ENCODE assay signal across 10 cellular contexts in the genomic region with DNA sequence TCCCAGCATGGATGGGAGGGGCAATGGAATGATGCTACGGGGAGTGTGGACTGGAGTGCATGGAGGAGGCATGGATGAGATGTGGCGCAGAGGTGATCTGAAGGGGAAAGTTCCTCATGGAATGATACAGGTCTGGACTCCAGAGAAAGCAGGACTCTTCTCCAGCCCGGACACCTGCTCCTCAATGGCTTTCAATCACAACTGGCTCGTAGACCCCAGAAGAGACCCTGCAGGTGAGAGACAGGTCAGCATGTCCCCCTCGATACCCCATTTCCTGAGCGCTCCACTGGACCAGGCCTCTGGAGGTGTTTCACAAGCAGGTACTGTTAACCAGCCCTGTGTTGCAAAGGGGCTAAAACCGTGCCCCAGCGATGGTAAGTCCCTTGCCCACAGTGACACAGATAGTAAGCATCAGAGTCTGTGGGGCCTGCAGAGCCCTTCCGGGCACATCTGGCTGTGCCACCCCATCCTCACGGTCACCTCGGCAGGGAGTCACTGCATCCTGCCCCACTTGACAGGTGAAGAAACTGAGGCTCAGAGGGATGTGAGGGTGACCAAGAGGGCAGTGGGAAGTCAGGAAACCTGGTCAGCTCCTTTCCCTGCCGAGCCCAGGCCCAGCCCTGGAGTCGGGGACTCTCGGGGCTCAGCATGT. TPM values are rescaled to one million over a fixed set of nuclear protein-coding genes. Genes with fewer than 3 reads are reported as not detected.
DNase-seq lines count a peak whose midpoint lies in the region; ATAC-seq and TF ChIP-seq lines count a peak whose summit lies in the region.
"Had no signal": no experiment of that assay in that cellular context is flagged by ENCODE, and none has a peak within 500 bp of the region (broad histone marks: within the 10 kb centered on the region; RNA-seq: fewer than 3 reads in every experiment).

No MANE protein-coding gene starts in this region.

- H3K4me2 ChIP-seq in Karpas-422 (ENCODE audit: low read depth, low read length, poor library complexity, severe bottlenecking) = no peak overlapping the region
- H3K4me2 ChIP-seq in mesenchymal stem cell (ENCODE audit: low read length, poor library complexity, severe bottlenecking) = no peak overlapping the region

- peak; percentile 12 for TF ChIP-seq CTCF in colonic mucosa (IDR thresholded peaks at IDR 0.05)

- no peaks in the 10 kb centered on the region for H3K27me3 Mint-ChIP-seq in activated CD4-positive, alpha-beta T cell treated with anti-CD3 and anti-CD28 coated beads, Interleukin-2, amount 10 ng/mL, durations not matched to agents 7 days and 5 days
- H3K27me3 Mint-ChIP-seq in stimulated activated memory B cell treated with anti-CD40 and anti-IgM and Interleukin-4, amounts not matched to agents 10 μg/mL and 1 μg/mL and 100 μg/mL, for 72 hours = no peaks in the 10 kb centered on the region

- H3K9me3 ChIP-seq in Karpas-422 (ENCODE audit: low read length) (no peaks in the 10 kb centered on the region), colonic mucosa (no peaks in the 10 kb centered on the region), mesenchymal stem cell (ENCODE audit: control insufficient read depth, low read length) (no peaks in the 10 kb centered on the region)
- H3K9me3 ChIP-seq: neutrophil had no signal

- no peaks in the 10 kb centered on the region for H3K36me3 ChIP-seq in Karpas-422 (ENCODE audit: insufficient read depth, low read length)
- peaks cover 14% of the 10 kb centered on the region for H3K36me3 ChIP-seq in colonic mucosa
- peaks cover 52 to 53% of the 10 kb centered on the region in 2 experiments for H3K36me3 ChIP-seq in mesenchymal stem cell (ENCODE audit: control insufficient read depth in 1 of 2, insufficient read depth in 2 of 2, low read depth in 1 of 2, low read length in 2 of 2)
- H3K36me3 ChIP-seq: neutrophil had no signal

- peaks cover 57% of the 10 kb centered on the region for H3K4me1 Mint-ChIP-seq in activated CD4-positive, alpha-beta T cell treated with anti-CD3 and anti-CD28 coated beads, Interleukin-2, amount 10 ng/mL, durations not matched to agents 7 days and 5 days
- H3K4me1 Mint-ChIP-seq in stimulated activated memory B cell treated with anti-CD40 and anti-IgM and Interleukin-4, amounts not matched to agents 10 μg/mL and 1 μg/mL and 100 μg/mL, for 72 hours = peaks cover 48% of the 10 kb centered on the region

- no peaks in the 10 kb centered on the region for H3K79me2 ChIP-seq in Karpas-422 (ENCODE audit: low read length)

- 0 out of 2 replicates have a peak overlapping the region, but pooled peaks have one; percentile 12 for H3K9ac ChIP-seq in Karpas-422 (ENCODE audit: low read length)
- H3K9ac ChIP-seq in colonic mucosa (ENCODE audit: low read depth in 2 of 2, low read length in 2 of 2) = no peak overlapping the region
- H3K9ac ChIP-seq in mesenchymal stem cell (ENCODE audit: low read length) = no peak overlapping the region

- 85% methylated on average over 14 of the region's 14 CpGs for WGBS in mesenchymal stem cell

- H3K4me1 ChIP-seq in Karpas-422 (ENCODE audit: low read length) (peaks cover 34% of the 10 kb centered on the region), colonic mucosa (no peaks in the 10 kb centered on the region), mesenchymal stem cell (ENCODE audit: control insufficient read depth, insufficient read depth, low read depth, low read length) (peaks cover 6% of the 10 kb centered on the region)

- H3K4ac ChIP-seq in mesenchymal stem cell (ENCODE audit: low read depth in 1 of 2, low read length in 2 of 2) = no peak overlapping the region

- H3K23ac ChIP-seq in mesenchymal stem cell (ENCODE audit: low read length in 2 of 2) = no peak overlapping the region

- no peak overlapping the region for H3K14ac ChIP-seq in mesenchymal stem cell (ENCODE audit: low read length in 2 of 2)

- POLR2A ChIA-PET in activated CD4-positive, alpha-beta T cell treated with anti-CD3 and anti-CD28 coated beads, Interleukin-2, amount 10 ng/mL, durations not matched to agents 7 days and 5 days (lab: Charles Lee) = interaction anchor here (1.2 kb wide), 1 partner anchor 36 kb away, joined by 3 read pairs; no protein-coding TSS in a partner anchor

- no peak for DNase-seq in activated CD4-positive, alpha-beta T cell treated with anti-CD3 and anti-CD28 coated beads, Interleukin-2, amount 10 ng/mL, durations not matched to agents 7 days and 5 days
- DNase-seq in activated CD4-positive, alpha-beta T cell treated with anti-CD3 and anti-CD28 coated beads for 4 hours = no peak
- DNase-seq in Karpas-422 (no peak), colonic mucosa (no peak), H4 (ENCODE audit: low spot score) (no peak), NCI-H187 (lab: John Stamatoyannopoulos, UW) (no peak), mesenchymal stem cell (no peak)
- DNase-seq: NCI-H187 treated with DMSO at 0.1 percent for 48 hours had no signal

- H3K4me3 Mint-ChIP-seq in activated CD4-positive, alpha-beta T cell treated with anti-CD3 and anti-CD28 coated beads, Interleukin-2, amount 10 ng/mL, durations not matched to agents 7 days and 5 days = peak overlapping the region; percentile 11
- no peak overlapping the region for H3K4me3 Mint-ChIP-seq in stimulated activated memory B cell treated with anti-CD40 and anti-IgM and Interleukin-4, amounts not matched to agents 10 μg/mL and 1 μg/mL and 100 μg/mL, for 72 hours

- H3K18ac ChIP-seq in mesenchymal stem cell (ENCODE audit: low read depth in 1 of 2, low read length in 2 of 2) = no peak overlapping the region

- no peak overlapping the region for H2AFZ ChIP-seq in Karpas-422 (ENCODE audit: low read length)
- no peak overlapping the region for H2AFZ ChIP-seq in mesenchymal stem cell (ENCODE audit: low read depth, low read length)

- H2BK5ac ChIP-seq in mesenchymal stem cell (ENCODE audit: low read depth, low read length, poor library complexity, severe bottlenecking) = no peak overlapping the region

- no peaks in the 10 kb centered on the region for H3K9me3 Mint-ChIP-seq in activated CD4-positive, alpha-beta T cell treated with anti-CD3 and anti-CD28 coated beads, Interleukin-2, amount 10 ng/mL, durations not matched to agents 7 days and 5 days
- H3K9me3 Mint-ChIP-seq in stimulated activated memory B cell treated with anti-CD40 and anti-IgM and Interleukin-4, amounts not matched to agents 10 μg/mL and 1 μg/mL and 100 μg/mL, for 72 hours = no peaks in the 10 kb centered on the region

- H3K79me1 ChIP-seq in mesenchymal stem cell (replicated peaks; ENCODE audit: low read length, poor library complexity, severe bottlenecking) = peaks cover 4% of the 10 kb centered on the region

- H2AK5ac ChIP-seq in mesenchymal stem cell (ENCODE audit: low read length, severe bottlenecking) = no peak overlapping the region

- intact Hi-C loops in colonic mucosa (cut with DNase I) = no loop called here

- CTCF ChIA-PET in activated CD4-positive, alpha-beta T cell treated with anti-CD3 and anti-CD28 coated beads, Interleukin-2, amount 10 ng/mL, durations not matched to agents 7 days and 5 days (lab: Charles Lee) = interaction anchor here (0.6 to 6.9 kb wide), 33 partner anchors 9 to 271 kb away, joined by 3 to 103 read pairs (median 4); a partner anchor contains a TSS

- H3K27ac ChIP-seq in Karpas-422 (ENCODE audit: low read length) = no peak overlapping the region
- H3K27ac ChIP-seq in colonic mucosa = no peak overlapping the region
- no peak overlapping the region for H3K27ac ChIP-seq in mesenchymal stem cell (ENCODE audit: low read length, poor library complexity, severe bottlenecking)
- H3K27ac ChIP-seq: neutrophil had no signal

- H3K9me2 ChIP-seq in Karpas-422 (replicated peaks; ENCODE audit: insufficient read depth, low read length) = no peaks in the 10 kb centered on the region

- 0 out of 2 replicates have a peak, but pooled peaks cover 4% of the 10 kb centered on the region for H4K20me1 ChIP-seq in Karpas-422 (ENCODE audit: insufficient read depth, low read depth, low read length)

- H3K27me3 ChIP-seq in Karpas-422 (ENCODE audit: low read length) (no peaks in the 10 kb centered on the region), colonic mucosa (no peaks in the 10 kb centered on the region), mesenchymal stem cell (ENCODE audit: control insufficient read depth in 1 of 2, insufficient read depth in 1 of 2, low read length in 2 of 2) (no peaks in the 10 kb centered on the region)
- H3K27me3 ChIP-seq: neutrophil had no signal

- no peak overlapping the region for H2BK15ac ChIP-seq in mesenchymal stem cell (ENCODE audit: low read depth, poor library complexity, severe bottlenecking)

- H2BK120ac ChIP-seq in mesenchymal stem cell (ENCODE audit: low read depth, low read length) = no peak overlapping the region

- H3K4me3 ChIP-seq in Karpas-422 (ENCODE audit: low read length) (no peak overlapping the region), colonic mucosa (no peak overlapping the region), mesenchymal stem cell (ENCODE audit: insufficient read depth in 1 of 2, low read depth in 1 of 2, low read length in 2 of 2) (no peak overlapping the region)

- peak overlapping the region in 1 of 2 experiments; percentile 4 for H2BK12ac ChIP-seq in mesenchymal stem cell (ENCODE audit: low read length in 2 of 2)

- H4K91ac ChIP-seq in mesenchymal stem cell (ENCODE audit: low read length) = no peak overlapping the region

- peak overlapping the region; percentile 76 for H3K27ac Mint-ChIP-seq in activated CD4-positive, alpha-beta T cell treated with anti-CD3 and anti-CD28 coated beads, Interleukin-2, amount 10 ng/mL, durations not matched to agents 7 days and 5 days
- H3K27ac Mint-ChIP-seq in stimulated activated memory B cell treated with anti-CD40 and anti-IgM and Interleukin-4, amounts not matched to agents 10 μg/mL and 1 μg/mL and 100 μg/mL, for 72 hours = peak overlapping the region; percentile 50

- H4K8ac ChIP-seq in mesenchymal stem cell (ENCODE audit: low read length) = no peak overlapping the region

- ATAC-seq in stimulated activated memory B cell treated with anti-CD40 and anti-IgM and Interleukin-4, amounts not matched to agents 10 μg/mL and 1 μg/mL and 100 μg/mL, for 72 hours = peak; percentile 32

- H3K36me3 Mint-ChIP-seq in activated CD4-positive, alpha-beta T cell treated with anti-CD3 and anti-CD28 coated beads, Interleukin-2, amount 10 ng/mL, durations not matched to agents 7 days and 5 days (ENCODE audit: low read depth) = peaks cover 77% of the 10 kb centered on the region
- H3K36me3 Mint-ChIP-seq in stimulated activated memory B cell treated with anti-CD40 and anti-IgM and Interleukin-4, amounts not matched to agents 10 μg/mL and 1 μg/mL and 100 μg/mL, for 72 hours = peaks cover 57% of the 10 kb centered on the region

RNA-seq across cellular contexts. Expression of a gene that starts 5.5 kb away (rescaled TPM):
- total RNA-seq in activated CD4-positive, alpha-beta T cell treated with anti-CD3 and anti-CD28 coated beads, Interleukin-2, amount 10 ng/mL, durations not matched to agents 7 days and 5 days = 10 to 100 TPM; 79.9 to 80.4 TPM
- total RNA-seq in Karpas-422 (2014; rRNA removed; shearing (Covaris generic); ENCODE audit: low replicate concordance) = 21.5 and 34.4 TPM in 2 replicates
- 10 to 100 TPM; 25.7 to 38.9 TPM for total RNA-seq in colonic mucosa
- 31.1 and 35.4 TPM in 2 replicates for total RNA-seq in H4 (2014; rRNA removed; shearing (Covaris generic))
- polyA plus RNA-seq in mesenchymal stem cell (2013, experiment 1 of 2) = 29.7 TPM
- 30.1 TPM for polyA plus RNA-seq in mesenchymal stem cell (2013, experiment 2 of 2)

RNA-seq across cellular contexts. Expression of a gene that starts 12.6 kb away (rescaled TPM):
- 1 to 10 TPM; 2.5 to 4.1 TPM for total RNA-seq in activated CD4-positive, alpha-beta T cell treated with anti-CD3 and anti-CD28 coated beads, Interleukin-2, amount 10 ng/mL, durations not matched to agents 7 days and 5 days
- total RNA-seq in Karpas-422 (2014; rRNA removed; shearing (Covaris generic); ENCODE audit: low replicate concordance) = 2.7 and 3.1 TPM in 2 replicates
- total RNA-seq in colonic mucosa = under 1 TPM; 0.85 to 0.89 TPM
- 0.95 and 2.6 TPM in 2 replicates for total RNA-seq in H4 (2014; rRNA removed; shearing (Covaris generic))
- 2.0 TPM for polyA plus RNA-seq in mesenchymal stem cell (2013, experiment 1 of 2)
- 1.8 TPM for polyA plus RNA-seq in mesenchymal stem cell (2013, experiment 2 of 2)

RNA-seq across cellular contexts. Expression of a gene that starts 26.3 kb away (rescaled TPM):
- total RNA-seq in activated CD4-positive, alpha-beta T cell treated with anti-CD3 and anti-CD28 coated beads, Interleukin-2, amount 10 ng/mL, durations not matched to agents 7 days and 5 days = 10 to 100 TPM; 16.8 to 22.4 TPM
- total RNA-seq in Karpas-422 (2014; rRNA removed; shearing (Covaris generic); ENCODE audit: low replicate concordance) = 23.5 and 41.6 TPM in 2 replicates
- 10 to 100 TPM; 25.4 to 66.5 TPM for total RNA-seq in colonic mucosa
- 5.2 and 12.8 TPM in 2 replicates for total RNA-seq in H4 (2014; rRNA removed; shearing (Covaris generic))
- 32.1 TPM for polyA plus RNA-seq in mesenchymal stem cell (2013, experiment 1 of 2)
- 29.4 TPM for polyA plus RNA-seq in mesenchymal stem cell (2013, experiment 2 of 2)

RNA-seq across cellular contexts. Expression of a gene that starts 37.7 kb away (rescaled TPM):
- total RNA-seq in activated CD4-positive, alpha-beta T cell treated with anti-CD3 and anti-CD28 coated beads, Interleukin-2, amount 10 ng/mL, durations not matched to agents 7 days and 5 days = 100 to 1,000 TPM; 412 to 477 TPM
- total RNA-seq in Karpas-422 (2014; rRNA removed; shearing (Covaris generic); ENCODE audit: low replicate concordance) = 6.9 and 10.1 TPM in 2 replicates
- total RNA-seq in colonic mucosa = 10 to 100 TPM; 72.2 to 95.9 TPM
- total RNA-seq in H4 (2014; rRNA removed; shearing (Covaris generic)) = 7.6 and 10.6 TPM in 2 replicates
- polyA plus RNA-seq in mesenchymal stem cell (2013, experiment 1 of 2) = 44.3 TPM
- 42.9 TPM for polyA plus RNA-seq in mesenchymal stem cell (2013, experiment 2 of 2)

RNA-seq across cellular contexts. Expression of a gene that starts 43.7 kb away (rescaled TPM):
- 100 to 1,000 TPM; 100 to 122 TPM for total RNA-seq in activated CD4-positive, alpha-beta T cell treated with anti-CD3 and anti-CD28 coated beads, Interleukin-2, amount 10 ng/mL, durations not matched to agents 7 days and 5 days
- total RNA-seq in Karpas-422 (2014; rRNA removed; shearing (Covaris generic); ENCODE audit: low replicate concordance) = 21.7 and 55.7 TPM in 2 replicates
- 100 to 1,000 TPM; 251 to 279 TPM for total RNA-seq in colonic mucosa
- total RNA-seq in H4 (2014; rRNA removed; shearing (Covaris generic)) = 12.4 and 14.8 TPM in 2 replicates
- 45.2 TPM for polyA plus RNA-seq in mesenchymal stem cell (2013, experiment 1 of 2)
- polyA plus RNA-seq in mesenchymal stem cell (2013, experiment 2 of 2) = 45.9 TPM
